Comparison of ENCODE assay signal across 11 cellular contexts in genomic region chr6:68313911-68314310, GRCh38.
DNase-seq lines count a peak whose midpoint lies in the region; ATAC-seq and TF ChIP-seq lines count a peak whose summit lies in the region.
"Had no signal": no experiment of that assay in that cellular context is flagged by ENCODE, and none has a peak within 500 bp of the region (broad histone marks: within the 10 kb centered on the region; RNA-seq: fewer than 3 reads in every experiment).

No MANE protein-coding gene starts in this region.

- H3K9me3 Mint-ChIP-seq in MCF 10A (ENCODE audit: unreplicated experiment), result no peaks in the 10 kb centered on the region

- no peak overlapping the region for H2AFZ ChIP-seq in smooth muscle cell (ENCODE audit: low read depth)

- DNase-seq in MCF 10A (ENCODE audit: unreplicated experiment) (peak; percentile 17), breast epithelium (ENCODE audit: low spot score in 2 of 2) (no peak), NCI-H69 (lab: John Stamatoyannopoulos, UW) (peak; percentile 22), cardiac fibroblast (ENCODE audit: low read depth in 2 of 2) (peak; percentile 52 to 60), smooth muscle cell (lab: John Stamatoyannopoulos, UW; ENCODE audit: unreplicated experiment) (no peak), SHP77 (lab: John Stamatoyannopoulos, UW) (no peak), NCI-H524 treated with DMSO at 0.1 percent for 48 hours (lab: John Stamatoyannopoulos, UW) (no peak)
- DNase-seq: activated naive CD4-positive, alpha-beta T cell treated with anti-CD3 and anti-CD28 coated beads, Interleukin-2, amount 50 U/mL, for 16 hours; NCI-H2029 had no signal

- no peaks in the 10 kb centered on the region for H3K9me3 ChIP-seq in breast epithelium
- H3K9me3 ChIP-seq in smooth muscle cell (replicated peaks; ENCODE audit: low read depth), result no peaks in the 10 kb centered on the region

- no peak overlapping the region for H3K27ac Mint-ChIP-seq in MCF 10A (ENCODE audit: low read depth, unreplicated experiment)

- no peaks in the 10 kb centered on the region for H4K20me1 ChIP-seq in smooth muscle cell (ENCODE audit: low read depth)

- H3K36me3 Mint-ChIP-seq in MCF 10A (ENCODE audit: insufficient read depth, unreplicated experiment), result no peaks in the 10 kb centered on the region

- no peak for TF ChIP-seq POLR2A in breast epithelium (IDR thresholded peaks at IDR 0.05)

- ATAC-seq in GM19395 (IDR thresholded peaks at IDR 0.05; ENCODE audit: unreplicated experiment), result no peak
- ATAC-seq: Right ventricle myocardium inferior had no signal

- no peak overlapping the region for H3K4me3 Mint-ChIP-seq in MCF 10A (ENCODE audit: unreplicated experiment)

- CTCF ChIA-PET in MCF 10A (lab: Yijun Ruan, JAX), result interaction anchor here (0.6 to 0.7 kb wide), 2 partner anchors 1202 to 1654 kb away, joined by 3 to 4 read pairs; no protein-coding TSS in a partner anchor

- H3K27ac ChIP-seq in breast epithelium (no peak overlapping the region), smooth muscle cell (ENCODE audit: low read depth) (no peak overlapping the region)

- no peaks in the 10 kb centered on the region for H3F3A ChIP-seq in smooth muscle cell (ENCODE audit: low read depth)

- no peak overlapping the region for H3K9ac ChIP-seq in smooth muscle cell (ENCODE audit: low read depth)

- intact Hi-C loops in MCF 10A (cut with micrococcal nuclease), result no loop called here
- intact Hi-C loops in breast epithelium (cut with DNase I; ENCODE audit: low total_unique reads), result no loop called here

- no TSS peak for BruUV-seq in MCF 10A (replicated peaks; lab: Mats Ljungman, UMichigan)

- H3K27me3 Mint-ChIP-seq in MCF 10A (ENCODE audit: insufficient read depth, unreplicated experiment), result no peaks in the 10 kb centered on the region

- H3K27me3 ChIP-seq in breast epithelium, result no peaks in the 10 kb centered on the region
- no peaks in the 10 kb centered on the region for H3K27me3 ChIP-seq in smooth muscle cell (ENCODE audit: low read depth)

- no peaks in the 10 kb centered on the region for H3K4me1 Mint-ChIP-seq in MCF 10A (ENCODE audit: insufficient read depth, unreplicated experiment)

- H3K4me1 ChIP-seq in breast epithelium (no peaks in the 10 kb centered on the region), smooth muscle cell (ENCODE audit: low read depth) (no peaks in the 10 kb centered on the region)

- no peak overlapping the region for H3K4me3 ChIP-seq in breast epithelium
- H3K4me3 ChIP-seq in cardiac fibroblast (replicated peaks in 1 of 2; ENCODE audit: low read depth in 2 of 2, low read length in 2 of 2), result no peak overlapping the region
- H3K4me3 ChIP-seq in smooth muscle cell, result no peak overlapping the region

- no peaks in the 10 kb centered on the region for H3K79me2 ChIP-seq in smooth muscle cell (ENCODE audit: low read depth)

- POLR2A ChIA-PET in MCF 10A (lab: Yijun Ruan, JAX), result interaction anchor here (0.6 kb wide), 1 partner anchor 15 kb away, joined by 3 read pairs; no protein-coding TSS in a partner anchor

- TF ChIP-seq CTCF in MCF 10A (IDR thresholded peaks at IDR 0.05; ENCODE audit: unreplicated experiment) (peak; percentile 11), breast epithelium (IDR thresholded peaks at IDR 0.05) (no peak), cardiac fibroblast (IDR thresholded peaks at IDR 0.05; ENCODE audit: low read depth, low read length) (peak; percentile 50), smooth muscle cell (IDR thresholded peaks at IDR 0.05; ENCODE audit: borderline replicate concordance, insufficient read depth, poor library complexity, severe bottlenecking) (peak; percentile 49)

- H3K36me3 ChIP-seq in breast epithelium (no peaks in the 10 kb centered on the region), smooth muscle cell (ENCODE audit: low read depth) (no peaks in the 10 kb centered on the region)

- WGBS in smooth muscle cell (ENCODE audit: low lambda C conversion rate), result 97% methylated on average over 1 of the region's 1 CpG

- no peak overlapping the region for H3K4me2 ChIP-seq in smooth muscle cell

Comparison
In these comparisons a context has a peak if more than half of its experiments do, and no peak if none do; other contexts are left out.
1. DNase-seq: peak in MCF 10A (single experiment), NCI-H69 (single experiment) and cardiac fibroblast (2 of 2); none in breast epithelium (0 of 2), smooth muscle cell (single experiment), SHP77 (0 of 2) and NCI-H524 treated with DMSO at 0.1 percent for 48 hours (single experiment).
2. CTCF ChIP-seq: peak in MCF 10A (single experiment), cardiac fibroblast (single experiment) and smooth muscle cell (single experiment); none in breast epithelium (0 of 3).